In genomic region chr12:125029756-125030358, GRCh38 we compare ENCODE assay signal across 22 cellular contexts. TPM values are rescaled to one million over a fixed set of nuclear protein-coding genes. Genes with fewer than 3 reads are reported as not detected.
DNase-seq lines count a peak whose midpoint lies in the region; ATAC-seq and TF ChIP-seq lines count a peak whose summit lies in the region.
"Had no signal": no experiment of that assay in that cellular context is flagged by ENCODE, and none has a peak within 500 bp of the region (broad histone marks: within the 10 kb centered on the region; RNA-seq: fewer than 3 reads in every experiment).

No MANE protein-coding gene starts in this region.

- H3K36me3 Mint-ChIP-seq in neural progenitor cell, result peaks cover 11% of the 10 kb centered on the region

- H3K4me3 Mint-ChIP-seq in neural progenitor cell, result no peak overlapping the region
- H3K4me3 Mint-ChIP-seq: CD4-positive, alpha-beta memory T cell; central memory CD8-positive, alpha-beta T cell had no signal

- H3K4me3 ChIP-seq in astrocyte of the spinal cord (ENCODE audit: low read depth, low read length) (no peak overlapping the region), neural progenitor cell (no peak overlapping the region)
- H3K4me3 ChIP-seq: esophagus muscularis mucosa, left ventricle myocardium inferior, mucosa of descending colon had no signal

- H3K9me3 Mint-ChIP-seq in neural progenitor cell, result peaks cover under 1% of the 10 kb centered on the region
- H3K9me3 Mint-ChIP-seq: central memory CD8-positive, alpha-beta T cell had no signal

- no peaks in the 10 kb centered on the region for H4K20me1 ChIP-seq in neural progenitor cell (ENCODE audit: low read depth)

- no peak overlapping the region for H3K9ac ChIP-seq in neural progenitor cell

- no peaks in the 10 kb centered on the region for H3K4me1 ChIP-seq in neural progenitor cell
- H3K4me1 ChIP-seq: esophagus muscularis mucosa, left ventricle myocardium inferior had no signal

- H3K27ac ChIP-seq in neural progenitor cell, result no peak overlapping the region
- H3K27ac ChIP-seq: esophagus muscularis mucosa, left ventricle myocardium inferior had no signal

- no peaks in the 10 kb centered on the region for H3K79me2 ChIP-seq in neural progenitor cell (ENCODE audit: low read depth)

- H3K4me1 Mint-ChIP-seq in neural progenitor cell, result no peaks in the 10 kb centered on the region
- H3K4me1 Mint-ChIP-seq: CD4-positive, alpha-beta memory T cell; central memory CD8-positive, alpha-beta T cell had no signal

- no peak overlapping the region for H3K4me2 ChIP-seq in neural progenitor cell

- ATAC-seq in GM18517 (IDR thresholded peaks at IDR 0.05; ENCODE audit: unreplicated experiment), result no peak
- ATAC-seq in HG03342 (IDR thresholded peaks at IDR 0.05; ENCODE audit: unreplicated experiment), result no peak
- ATAC-seq: mucosa of descending colon, right cardiac atrium had no signal

- DNase-seq in EL (peak; percentile 17), LHCN-M2 (ENCODE audit: low read depth) (peak; percentile 69), astrocyte of the spinal cord (ENCODE audit: low read depth, low spot score) (peak; percentile 6), neural progenitor cell (ENCODE audit: low spot score) (no peak), SIG-M5 (lab: John Stamatoyannopoulos, UW) (no peak), OCI-M1 (lab: John Stamatoyannopoulos, UW) (no peak)
- DNase-seq: activated CD4-positive, alpha-beta T cell treated with anti-CD3 and anti-CD28 coated beads, Interleukin-2, amount 50 U/mL, for 1 hour; amygdala; CD4-positive, alpha-beta memory T cell; DMS79; effector CD8-positive, alpha-beta T cell; GOT3; left ventricle myocardium inferior; mucosa of descending colon; NCI-H1436; NCI-H345; right cardiac atrium; stimulated activated naive CD4-positive, alpha-beta T cell had no signal

- H2AFZ ChIP-seq in neural progenitor cell (replicated peaks), result no peak overlapping the region

- no peaks in the 10 kb centered on the region for H3K27me3 ChIP-seq in neural progenitor cell
- H3K27me3 ChIP-seq: esophagus muscularis mucosa had no signal

- no peaks in the 10 kb centered on the region for H3K9me3 ChIP-seq in neural progenitor cell (ENCODE audit: low read depth)
- H3K9me3 ChIP-seq: esophagus muscularis mucosa had no signal

- H3K36me3 ChIP-seq in neural progenitor cell, result no peaks in the 10 kb centered on the region
- H3K36me3 ChIP-seq: left ventricle myocardium inferior had no signal

- no peaks in the 10 kb centered on the region for H3F3A ChIP-seq in neural progenitor cell (ENCODE audit: low read depth)

- peak overlapping the region; percentile 12 for H3K27ac Mint-ChIP-seq in neural progenitor cell

- peaks cover 3% of the 10 kb centered on the region for H3K27me3 Mint-ChIP-seq in neural progenitor cell (ENCODE audit: insufficient read depth, low read depth)
- H3K27me3 Mint-ChIP-seq: CD4-positive, alpha-beta memory T cell; central memory CD8-positive, alpha-beta T cell had no signal

- in situ Hi-C loops in astrocyte of the spinal cord (cut with HindIII; ENCODE audit: low sequenced_read_pairs), result no loop called here

- no peak for TF ChIP-seq CTCF in astrocyte of the spinal cord (IDR thresholded peaks at IDR 0.05; ENCODE audit: low read depth, low read length)
- TF ChIP-seq CTCF in neural progenitor cell (IDR thresholded peaks at IDR 0.05), result no peak

RNA-seq across cellular contexts. Expression of gene AACS, which starts 35.4 kb away (rescaled TPM):
- total RNA-seq in LHCN-M2 (2014; rRNA removed) (16.0 and 16.3 TPM in 2 replicates), neural progenitor cell (ENCODE audit: low replicate concordance) (16.6 and 22.9 TPM in 2 replicates)
- polyA plus RNA-seq in LHCN-M2 (2012), result 19.4 TPM

RNA-seq across cellular contexts. Expression of gene BRI3BP, which starts 36.4 kb away (rescaled TPM):
- total RNA-seq in LHCN-M2 (2014; rRNA removed) (11.2 and 13.1 TPM in 2 replicates), neural progenitor cell (ENCODE audit: low replicate concordance) (2.5 TPM in 2 replicates)
- 3.7 TPM for polyA plus RNA-seq in LHCN-M2 (2012)

RNA-seq across cellular contexts. Expression of gene DHX37, which starts 40.9 kb away (rescaled TPM):
- total RNA-seq in LHCN-M2 (2014; rRNA removed) (23.1 and 24.4 TPM in 2 replicates), neural progenitor cell (ENCODE audit: low replicate concordance) (5.4 and 12.2 TPM in 2 replicates)
- 14.2 TPM for polyA plus RNA-seq in LHCN-M2 (2012)

Comparison
In these comparisons a context has a peak if more than half of its experiments do, and no peak if none do; other contexts are left out.
1. DNase-seq: peak in EL (single experiment), LHCN-M2 (single experiment) and astrocyte of the spinal cord (single experiment); none in neural progenitor cell (single experiment), SIG-M5 (single experiment) and OCI-M1 (single experiment).